Comparison of ENCODE assay signal across 10 cellular contexts in the genomic region with DNA sequence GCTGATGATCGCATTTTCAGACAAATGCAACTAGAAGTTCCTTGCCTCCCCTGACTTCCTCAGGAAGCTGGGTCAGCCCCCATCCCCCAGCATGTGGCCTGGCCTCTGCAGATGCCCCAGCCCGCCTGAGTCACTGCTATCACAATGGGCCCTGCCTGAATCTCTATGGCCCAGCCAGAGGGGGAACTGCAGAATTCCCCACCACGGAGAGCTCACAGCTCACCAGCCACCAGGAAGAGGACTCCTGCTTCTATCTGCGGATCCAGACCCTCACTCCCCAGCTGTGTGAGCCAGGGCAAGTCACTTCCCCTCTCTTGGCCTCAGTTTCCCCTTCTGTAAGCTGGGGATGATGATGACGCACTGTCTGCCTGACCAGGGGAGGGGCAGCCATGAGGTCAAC. TPM values are rescaled to one million over a fixed set of nuclear protein-coding genes. Genes with fewer than 3 reads are reported as not detected.
DNase-seq lines count a peak whose midpoint lies in the region; ATAC-seq and TF ChIP-seq lines count a peak whose summit lies in the region.
"Had no signal": no experiment of that assay in that cellular context is flagged by ENCODE, and none has a peak within 500 bp of the region (broad histone marks: within the 10 kb centered on the region; RNA-seq: fewer than 3 reads in every experiment).

No MANE protein-coding gene starts in this region.

- 64 to 88% (median 79%) methylated on average over 5 of the region's 5 CpGs for WGBS in ovary, 3 donors

- peak overlapping the region; percentile 95 for H3K4me2 ChIP-seq in Loucy (ENCODE audit: low read depth, low read length, poor library complexity, severe bottlenecking)

- intact Hi-C loops in left lung (cut with DNase I), result loop anchor here in 1 of 2 donors (10.0 kb wide), 1 partner anchor 105 kb away; no protein-coding TSS in a partner anchor
- intact Hi-C loops in ovary (cut with DNase I), result loop anchor here in 2 of 4 donors (5.0 to 10.0 kb wide), 2 partner anchors 37 to 115 kb away; no protein-coding TSS in a partner anchor

- peak overlapping the region; percentile 43 for H3K4me3 Mint-ChIP-seq in chondrocyte (ENCODE audit: unreplicated experiment)
- H3K4me3 Mint-ChIP-seq: activated B cell treated with CpG ODN at 0.5 μM for 24 hours; CD4-positive, alpha-beta memory T cell had no signal

- no peaks in the 10 kb centered on the region for H3K36me3 Mint-ChIP-seq in chondrocyte (ENCODE audit: low read depth)
- H3K36me3 Mint-ChIP-seq: CD4-positive, alpha-beta memory T cell had no signal

- H3K79me2 ChIP-seq in Loucy (ENCODE audit: insufficient read depth, low read length), result peaks cover 100% of the 10 kb centered on the region

- no peaks in the 10 kb centered on the region for H3K9me3 ChIP-seq in Loucy (ENCODE audit: insufficient read depth, low read depth, low read length)
- H3K9me3 ChIP-seq in left lung, result no peaks in the 10 kb centered on the region
- no peaks in the 10 kb centered on the region for H3K9me3 ChIP-seq in ovary

- no peak for TF ChIP-seq POLR2A in ovary (IDR thresholded peaks at IDR 0.05)

- TF ChIP-seq EP300 in ovary (IDR thresholded peaks at IDR 0.05), result no peak

- peaks cover 29% of the 10 kb centered on the region for H4K20me1 ChIP-seq in Loucy (ENCODE audit: insufficient read depth, low read length, poor library complexity, severe bottlenecking)

- ATAC-seq in left lung (peak; percentile 21), HG03097 (IDR thresholded peaks at IDR 0.05; ENCODE audit: low FRiP score, unreplicated experiment) (no peak)

- H3K27me3 ChIP-seq in Loucy (ENCODE audit: insufficient read depth, low read length, poor library complexity, severe bottlenecking) (no peaks in the 10 kb centered on the region), left lung (peaks cover 0 to 9% of the 10 kb centered on the region in 2 donors), ovary (no peaks in the 10 kb centered on the region)

- H3K4me3 ChIP-seq in Loucy (ENCODE audit: low read length, poor library complexity, severe bottlenecking) (peak overlapping the region; percentile 78), left lung (no peak overlapping the region), ovary (no peak overlapping the region)

- no peak overlapping the region for H2AFZ ChIP-seq in Loucy (ENCODE audit: low read length)

- no peaks in the 10 kb centered on the region for H3K9me2 ChIP-seq in Loucy (replicated peaks; ENCODE audit: low read depth, low read length)

- peak overlapping the region; percentile 99 for H3K27ac Mint-ChIP-seq in chondrocyte (ENCODE audit: unreplicated experiment)
- H3K27ac Mint-ChIP-seq: activated B cell treated with CpG ODN at 0.5 μM for 24 hours had no signal

- H3K9ac ChIP-seq in Loucy (ENCODE audit: low read depth, low read length, poor library complexity, severe bottlenecking), result peak overlapping the region; percentile 72

- H3K36me3 ChIP-seq in Loucy (ENCODE audit: insufficient read depth, low read length), result no peaks in the 10 kb centered on the region
- peaks cover 0 to 3% of the 10 kb centered on the region in 2 donors for H3K36me3 ChIP-seq in left lung
- H3K36me3 ChIP-seq in ovary, result no peaks in the 10 kb centered on the region

- peaks cover 95% of the 10 kb centered on the region for H3K4me1 ChIP-seq in Loucy (ENCODE audit: insufficient read depth, low read length, poor library complexity, severe bottlenecking)
- peaks cover 80 to 100% of the 10 kb centered on the region in 2 donors for H3K4me1 ChIP-seq in left lung
- H3K4me1 ChIP-seq in ovary (ENCODE audit: insufficient read depth), result peaks cover 38% of the 10 kb centered on the region

- H3K27ac ChIP-seq in left lung (peak overlapping the region; percentile 83 to 91), ovary (no peak overlapping the region)

- H3K4me1 Mint-ChIP-seq in chondrocyte (ENCODE audit: low read depth), result peaks cover 97% of the 10 kb centered on the region
- H3K4me1 Mint-ChIP-seq: activated B cell treated with CpG ODN at 0.5 μM for 24 hours had no signal

- TF ChIP-seq CTCF in Loucy (conservative IDR thresholded peaks at IDR 0.05; ENCODE audit: low read length) (no peak), chondrocyte (IDR thresholded peaks at IDR 0.05) (no peak), left lung (IDR thresholded peaks at IDR 0.05) (no peak), ovary (IDR thresholded peaks at IDR 0.05) (no peak)

- no peaks in the 10 kb centered on the region for H3K27me3 Mint-ChIP-seq in chondrocyte (ENCODE audit: low read depth)

- peak; percentile 96 for DNase-seq in A172 (ENCODE audit: low spot score)
- DNase-seq in chondrocyte (ENCODE audit: low spot score), result no peak
- DNase-seq in left lung, result peak in 1 of 2 donors; percentile 83
- DNase-seq in ovary, result no peak
- no peak for DNase-seq in NCI-H1417 treated with DMSO at 0.1 percent for 48 hours (lab: John Stamatoyannopoulos, UW)
- no peak for DNase-seq in activated CD4-positive, CD25-positive, alpha-beta regulatory T cell (lab: John Stamatoyannopoulos, UW)
- DNase-seq: activated B cell treated with CpG ODN at 0.5 μM for 24 hours; CD4-positive, alpha-beta memory T cell had no signal

- peaks cover 5% of the 10 kb centered on the region for H3F3A ChIP-seq in Loucy (ENCODE audit: low read depth)

- H3K9me3 Mint-ChIP-seq in chondrocyte (ENCODE audit: low read depth), result no peaks in the 10 kb centered on the region
- H3K9me3 Mint-ChIP-seq: activated B cell treated with CpG ODN at 0.5 μM for 24 hours; CD4-positive, alpha-beta memory T cell had no signal

RNA-seq across cellular contexts. Expression of a gene that starts 6.9 kb away (rescaled TPM):
- total RNA-seq in A172 (2014; rRNA removed; shearing (Covaris generic)), result 210 and 219 TPM in 2 replicates
- total RNA-seq in chondrocyte, result 267 to 284 TPM (median 270 TPM) in 3 replicates
- 100 to 1,000 TPM; 198 to 259 TPM for total RNA-seq in left lung
- 100 to 1,000 TPM in 1 of 7 donors, 10 to 100 TPM in 6; 21.6 to 111 (median 57.1) TPM for total RNA-seq in ovary
- 100 to 1,000 TPM in 1 of 2 donors, 10 to 100 TPM in 1; 55.2 to 120 TPM for polyA plus RNA-seq in ovary

RNA-seq across cellular contexts. Expression of a gene that starts 56.6 kb away (rescaled TPM):
- total RNA-seq in A172 (2014; rRNA removed; shearing (Covaris generic)), result not detected in 2 replicates
- total RNA-seq in chondrocyte (not detected in 3 replicates), left lung (not detected), ovary (not detected)
- polyA plus RNA-seq in ovary, result under 1 TPM in 1 of 2 donors, not detected in 1; 0.27 TPM
- total RNA-seq: activated B cell treated with CpG ODN at 0.5 μM for 24 hours; CD4-positive, alpha-beta memory T cell had no signal
- polyA plus RNA-seq: CD4-positive, alpha-beta memory T cell had no signal

Comparison
In these comparisons a context has a peak if more than half of its experiments do, and no peak if none do; other contexts are left out.
1. H3K27ac ChIP-seq: peak in left lung (2 of 2); none in ovary (0 of 2).